Comparison of ENCODE assay signal across 2 cellular contexts in genomic region chr19:57546513-57546912, GRCh38.
TF ChIP-seq lines count a peak whose summit lies in the region.

No MANE protein-coding gene starts in this region.

TF ChIP-seq in HEK293, 187 proteins besides CTCF, POLR2A, EP300 and RAD21:
- peak; percentile 59; the same call in 1 of the 2 replicates for TF ChIP-seq ZNF274 (IDR thresholded peaks at IDR 0.05; ENCODE audit: low read length)
- TF ChIP-seq ZNF274 (tag by site-specific recombination; IDR thresholded peaks at IDR 0.05; ENCODE audit: borderline replicate concordance): peak; percentile 67; the same call in 1 of the 2 replicates
- no peak for TF ChIP-seq ZNF548 (tag by site-specific recombination; IDR thresholded peaks at IDR 0.05)

TF ChIP-seq in H1, 55 proteins besides CTCF, POLR2A, EP300 and RAD21:
- TF ChIP-seq SP2 (IDR thresholded peaks at IDR 0.05; ENCODE audit: low read length) (no peak), ZNF274 (IDR thresholded peaks at IDR 0.05; ENCODE audit: borderline replicate concordance, extremely low read depth, low read length) (peak; percentile 60; the same call in 1 of the 2 replicates), CEBPB (IDR thresholded peaks at IDR 0.05; ENCODE audit: low read depth, low read length) (no peak), CHD2 (IDR thresholded peaks at IDR 0.05; ENCODE audit: low read length) (no peak)
